Comparison of ENCODE assay signal across 31 cellular contexts in the genomic region with DNA sequence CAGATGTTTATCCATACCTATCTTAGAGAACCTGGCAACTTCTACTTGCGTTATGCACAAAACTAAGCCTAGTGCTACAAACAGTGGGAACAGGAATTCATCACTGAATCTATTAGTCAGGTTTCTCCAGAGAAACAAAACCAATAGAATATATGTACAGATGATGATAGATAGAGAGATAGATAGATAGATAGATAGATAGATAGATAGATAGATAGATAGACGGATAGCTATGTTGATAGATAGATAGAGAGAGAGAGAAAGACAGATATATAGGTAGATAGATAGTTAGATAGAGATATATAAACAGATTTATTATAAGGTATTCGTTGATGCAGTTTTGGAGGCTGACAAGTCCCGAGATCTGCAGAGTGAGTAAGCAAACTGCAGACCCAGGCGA.
DNase-seq lines count a peak whose midpoint lies in the region; ATAC-seq, FAIRE-seq and TF ChIP-seq lines count a peak whose summit lies in the region.
"Had no signal": no experiment of that assay in that cellular context is flagged by ENCODE, and none has a peak within 500 bp of the region (broad histone marks: within the 10 kb centered on the region; RNA-seq: fewer than 3 reads in every experiment).

No MANE protein-coding gene starts in this region.

- no peaks in the 10 kb centered on the region for H3K4me1 Mint-ChIP-seq in activated T-cell treated with anti-CD3 and anti-CD28 coated beads, Interleukin-2, amount 50 U/mL, for 72 hours (ENCODE audit: low read depth)
- H3K4me1 Mint-ChIP-seq: B cell; CD14-positive monocyte; CD4-positive, alpha-beta memory T cell; CD8-positive, alpha-beta memory T cell had no signal

- H3K9me3 Mint-ChIP-seq in activated T-cell treated with anti-CD3 and anti-CD28 coated beads, Interleukin-2, amount 50 U/mL, for 72 hours: peaks cover 15 to 18% of the 10 kb centered on the region in 2 donors

- H3K27me3 Mint-ChIP-seq in activated T-cell treated with anti-CD3 and anti-CD28 coated beads, Interleukin-2, amount 50 U/mL, for 72 hours (ENCODE audit: low read depth): no peaks in the 10 kb centered on the region
- H3K27me3 Mint-ChIP-seq: B cell; CD4-positive, alpha-beta memory T cell; CD4-positive, alpha-beta T cell had no signal

- no peak overlapping the region for H3K9ac ChIP-seq in K562 (ENCODE audit: insufficient read depth in 1 of 2, low read depth in 2 of 2, low read length in 2 of 2)
- H3K9ac ChIP-seq: BLaER1; BLaER1 treated with 17β-estradiol and CSF1 and Interleukin-3, amounts not matched to agents 10 nM and 100 nM had no signal

- H3K4me3 Mint-ChIP-seq in activated T-cell treated with anti-CD3 and anti-CD28 coated beads, Interleukin-2, amount 50 U/mL, for 72 hours: no peak overlapping the region
- H3K4me3 Mint-ChIP-seq: B cell; CD14-positive monocyte; CD4-positive, alpha-beta memory T cell; CD4-positive, alpha-beta T cell; CD4-positive, CD25-positive, alpha-beta regulatory T cell; CD8-positive, alpha-beta memory T cell; CD8-positive, alpha-beta T cell had no signal

- no peak for FAIRE-seq in K562 (lab: Jason Lieb, UNC)
- FAIRE-seq: A204.1, A549, D721Med had no signal

- TF ChIP-seq RAD21 in K562 (CRISPR knock-in tag; conservative IDR thresholded peaks at IDR 0.05 in 1 of 2, IDR thresholded peaks at IDR 0.05 in 1 of 2): no peak

- BruUV-seq in K562 (replicated peaks; lab: Mats Ljungman, UMichigan): no TSS peak

- H3K27me3 ChIP-seq in K562 (ENCODE audit: control insufficient read depth in 2 of 2, insufficient read depth in 2 of 2, low read length in 2 of 2): no peaks in the 10 kb centered on the region
- H3K27me3 ChIP-seq: BE2C; BLaER1; BLaER1 treated with 17β-estradiol and CSF1 and Interleukin-3, amounts not matched to agents 10 nM and 100 nM had no signal

- in situ Hi-C loops in K562 (cut with MboI): no loop called here

- no peak overlapping the region for H3K27ac Mint-ChIP-seq in activated T-cell treated with anti-CD3 and anti-CD28 coated beads, Interleukin-2, amount 50 U/mL, for 72 hours
- H3K27ac Mint-ChIP-seq: B cell; CD14-positive monocyte; CD4-positive, alpha-beta T cell; CD4-positive, CD25-positive, alpha-beta regulatory T cell; CD8-positive, alpha-beta memory T cell; CD8-positive, alpha-beta T cell had no signal

- peaks cover 76% of the 10 kb centered on the region; the same call in 2 of the 3 replicates for H3K36me3 ChIP-seq in K562 (ENCODE audit: control insufficient read depth, insufficient read depth, low read length)
- H3K36me3 ChIP-seq: BE2C; BLaER1; BLaER1 treated with 17β-estradiol and CSF1 and Interleukin-3, amounts not matched to agents 10 nM and 100 nM had no signal

- intact Hi-C loops in K562 (cut with micrococcal nuclease): no loop called here

- H3K9me3 ChIP-seq in K562 (replicated peaks; ENCODE audit: control insufficient read depth, insufficient read depth, low read depth, low read length): no peaks in the 10 kb centered on the region
- H3K9me3 ChIP-seq: A549, BE2C, BLaER1, Caco-2 had no signal

- DNase-seq in K562 (ENCODE audit: extremely low read depth in 1 of 4, low spot score in 3 of 4): no peak
- no peak for DNase-seq in activated T-cell treated with anti-CD3 and anti-CD28 coated beads, Interleukin-2, amount 50 U/mL, for 72 hours
- DNase-seq: 8988T; ACHN; AML-193; BE2C; C1 segment of cervical spinal cord; Caco-2; Calu3; CD4-positive, alpha-beta memory T cell; CD4-positive, alpha-beta T cell; CD4-positive, CD25-positive, alpha-beta regulatory T cell; CD8-positive, alpha-beta memory T cell; CD8-positive, alpha-beta T cell; COR-L47; DMS 273 treated with DMSO at 0.1 percent for 48 hours; DMS153; DMS53; DMS79; DMS79 treated with DMSO at 0.1 percent for 48 hours; DND-41; EL had no signal

- no peak for TF ChIP-seq CTCF in K562 (IDR thresholded peaks at IDR 0.05 in 2 of 3, conservative IDR thresholded peaks at IDR 0.05 in 1 of 3; ENCODE audit: insufficient read depth in 2 of 3, low read depth in 1 of 3, low read length in 3 of 3)

- no peak for TF ChIP-seq EP300 in K562 (IDR thresholded peaks at IDR 0.05; ENCODE audit: low read length)

- H3K79me2 ChIP-seq in K562 (ENCODE audit: control insufficient read depth, insufficient read depth, low read length): peaks cover 99% of the 10 kb centered on the region

- WGBS in K562 (ENCODE audit: insufficient coverage, low coverage, missing lambda C conversion rate): 87% methylated on average over 5 of the region's 5 CpGs

- POLR2A ChIA-PET in K562 (lab: Yijun Ruan, JAX): interaction anchor here (0.8 to 1.8 kb wide), 3 partner anchors 15 to 29 kb away, joined by 3 to 6 read pairs (median 3); no protein-coding TSS in a partner anchor

- ATAC-seq in K562: no peak
- no peak for ATAC-seq in activated T-cell treated with anti-CD3 and anti-CD28 coated beads, Interleukin-2, amount 50 U/mL, for 72 hours (replicated peaks in 1 of 2)
- ATAC-seq: A549; CD8-positive, alpha-beta T cell had no signal

- H3K9me1 ChIP-seq in K562 (ENCODE audit: control insufficient read depth, insufficient read depth, low read length): peaks cover 5% of the 10 kb centered on the region

- H3K27ac ChIP-seq in K562 (ENCODE audit: extremely low read depth, low read depth, low read length): no peak overlapping the region
- H3K27ac ChIP-seq: 22Rv1; A549; BLaER1; BLaER1 treated with 17β-estradiol and CSF1 and Interleukin-3, amounts not matched to agents 10 nM and 100 nM; C4-2B had no signal

- H3K36me3 Mint-ChIP-seq in activated T-cell treated with anti-CD3 and anti-CD28 coated beads, Interleukin-2, amount 50 U/mL, for 72 hours (ENCODE audit: insufficient read depth in 2 of 2): peaks cover 0 to 2% of the 10 kb centered on the region in 2 donors
- H3K36me3 Mint-ChIP-seq: CD14-positive monocyte; CD4-positive, alpha-beta memory T cell; CD4-positive, CD25-positive, alpha-beta regulatory T cell; CD8-positive, alpha-beta T cell had no signal

- H3K4me3 ChIP-seq in K562: no peak overlapping the region
- H3K4me3 ChIP-seq: A549; BLaER1; BLaER1 treated with 17β-estradiol and CSF1 and Interleukin-3, amounts not matched to agents 10 nM and 100 nM had no signal

- peaks cover 30% of the 10 kb centered on the region; the same call in 1 of the 2 replicates for H4K20me1 ChIP-seq in K562 (replicated peaks; ENCODE audit: control insufficient read depth, insufficient read depth, low read length)
- H4K20me1 ChIP-seq: BLaER1; BLaER1 treated with 17β-estradiol and CSF1 and Interleukin-3, amounts not matched to agents 10 nM and 100 nM had no signal

- no peak overlapping the region for H2AFZ ChIP-seq in K562 (ENCODE audit: low read depth, low read length)

- TF ChIP-seq POLR2A in K562 (conservative IDR thresholded peaks at IDR 0.05): no peak

- H3K4me2 ChIP-seq in K562 (ENCODE audit: insufficient read depth, low read length): no peak overlapping the region
- H3K4me2 ChIP-seq: A549; BLaER1; BLaER1 treated with 17β-estradiol and CSF1 and Interleukin-3, amounts not matched to agents 10 nM and 100 nM had no signal

- H3K4me1 ChIP-seq in K562 (replicated peaks in 1 of 2; ENCODE audit: control insufficient read depth in 2 of 2, insufficient read depth in 2 of 2, low read length in 2 of 2): peaks cover 0 to 5% of the 10 kb centered on the region in 2 experiments; a peak in 3 of 5 replicates
- H3K4me1 ChIP-seq: A549, BE2C, Caco-2 had no signal

- CTCF ChIA-PET in K562 (lab: Yijun Ruan, JAX; ENCODE audit: low intra/inter-chr PET ratio): no interaction called here

TF ChIP-seq in K562, 482 proteins besides CTCF, POLR2A, EP300 and RAD21:
- TF ChIP-seq NFRKB (IDR thresholded peaks at IDR 0.05; ENCODE audit: low read depth) (no peak), DACH1 (IDR thresholded peaks at IDR 0.05; ENCODE audit: partially characterized antibody) (peak; percentile 91), GATAD2B (IDR thresholded peaks at IDR 0.05; ENCODE audit: borderline replicate concordance) (0 out of 2 replicates have a peak, but pooled peaks have one; percentile 37)
TF ChIP-seq in K562: peak in this region for 2.
